In genomic region chr6:159681104-159681503, GRCh38 we compare ENCODE assay signal across 17 cellular contexts.
"Had no signal": no experiment of that assay in that cellular context is flagged by ENCODE, and none has a peak within 500 bp of the region (broad histone marks: within the 10 kb centered on the region; RNA-seq: fewer than 3 reads in every experiment).

No MANE protein-coding gene starts in this region.

- H3K27ac ChIP-seq: coronary artery, right atrium auricular region, SJCRH30, suprapubic skin, WERI-Rb-1 had no signal

- DNase-seq: activated CD4-positive, alpha-beta T cell treated with anti-CD3 and anti-CD28 coated beads for 36 hours; activated effector memory CD4-positive, alpha-beta T cell treated with Interleukin-2 at 50 U/mL for 16 hours; activated T-cell treated with anti-CD3 and anti-CD28 coated beads for 4 hours; caudate nucleus; effector memory CD4-positive, alpha-beta T cell; erythroblast; hippocampal formation; naive B cell; posterior cingulate gyrus; SJCRH30; stimulated activated CD4-positive, alpha-beta T cell treated with anti-CD3 and anti-CD28 coated beads, Interleukin-1b, Interleukin-23, amount 100 ng/mL, for 48 hours; WERI-Rb-1 had no signal

- H3K4me3 Mint-ChIP-seq: activated CD4-positive, alpha-beta T cell treated with anti-CD3 and anti-CD28 coated beads for 36 hours; naive B cell; stimulated activated memory B cell treated with anti-CD40 and anti-IgM and Interleukin-4, amounts not matched to agents 10 μg/mL and 1 μg/mL and 100 μg/mL, for 72 hours had no signal

- H3K9me3 ChIP-seq: right atrium auricular region, suprapubic skin, upper lobe of left lung had no signal

- H3K4me3 ChIP-seq: coronary artery, right atrium auricular region, SJCRH30, suprapubic skin, upper lobe of left lung had no signal

- H3K27me3 ChIP-seq: right atrium auricular region, SJCRH30, suprapubic skin, upper lobe of left lung had no signal

- H3K4me1 ChIP-seq: SJCRH30, suprapubic skin had no signal

- H3K27me3 Mint-ChIP-seq: activated CD4-positive, alpha-beta T cell treated with anti-CD3 and anti-CD28 coated beads for 36 hours; naive B cell; stimulated activated memory B cell treated with anti-CD40 and anti-IgM and Interleukin-4, amounts not matched to agents 10 μg/mL and 1 μg/mL and 100 μg/mL, for 72 hours had no signal

- H3K27ac Mint-ChIP-seq: stimulated activated memory B cell treated with anti-CD40 and anti-IgM and Interleukin-4, amounts not matched to agents 10 μg/mL and 1 μg/mL and 100 μg/mL, for 72 hours had no signal

- ATAC-seq: activated CD4-positive, alpha-beta T cell treated with anti-CD3 and anti-CD28 coated beads for 36 hours; stimulated activated memory B cell treated with anti-CD40 and anti-IgM and Interleukin-4, amounts not matched to agents 10 μg/mL and 1 μg/mL and 100 μg/mL, for 72 hours had no signal

- H3K9me3 Mint-ChIP-seq: naive B cell; stimulated activated memory B cell treated with anti-CD40 and anti-IgM and Interleukin-4, amounts not matched to agents 10 μg/mL and 1 μg/mL and 100 μg/mL, for 72 hours had no signal
